Comparison of ENCODE assay signal across 8 cellular contexts in genomic region chrX:74133156-74133796, GRCh38.
DNase-seq lines count a peak whose midpoint lies in the region; ATAC-seq and TF ChIP-seq lines count a peak whose summit lies in the region.

No MANE protein-coding gene starts in this region.

- BruUV-seq in PC-9 (replicated peaks; lab: Mats Ljungman, UMichigan) = no TSS peak

- H3K27me3 ChIP-seq in PC-9 (ENCODE audit: insufficient read depth, low read depth) = no peaks in the 10 kb centered on the region
- peaks cover 0 to 40% (median 3%) of the 10 kb centered on the region in 45 donors for H3K27me3 ChIP-seq in dorsolateral prefrontal cortex

- DNase-seq in DMS53 treated with DMSO at 0.1 percent for 48 hours (lab: John Stamatoyannopoulos, UW; ENCODE audit: unreplicated experiment) (peak; percentile 50), LHCN-M2 (ENCODE audit: low read depth) (peak; percentile 50), PC-9 (peak; percentile 11 to 61), dorsolateral prefrontal cortex (peak in 1 of 10 donors; percentile 29), lung microvascular endothelial cell (ENCODE audit: low read depth in 2 of 2) (peak; percentile 68 to 81)

- no peaks in the 10 kb centered on the region for H3K36me3 ChIP-seq in PC-9 (ENCODE audit: low read depth)

- intact Hi-C loops in PC-9 (cut with micrococcal nuclease; ENCODE audit: unreplicated experiment) (loop anchor here (1.0 to 2.0 kb wide), 3 partner anchors 118 to 278 kb away; no protein-coding TSS in a partner anchor), dorsolateral prefrontal cortex (cut with DNase I) (loop anchor here (2.0 to 5.0 kb wide), 2 partner anchors 159 to 278 kb away; no protein-coding TSS in a partner anchor)

- no peak overlapping the region; the same call in 1 of the 2 replicates for H3K4me2 ChIP-seq in PC-9

- CTCF ChIA-PET in PC-9 (lab: Charles Lee) = interaction anchor here (0.5 to 0.6 kb wide), 2 partner anchors 18 to 143 kb away, joined by 4 read pairs; no protein-coding TSS in a partner anchor

- POLR2A ChIA-PET in PC-9 (lab: Charles Lee; ENCODE audit: unreplicated experiment) = no interaction called here

- TF ChIP-seq CTCF in PC-9 (conservative IDR thresholded peaks at IDR 0.05) = peak; percentile 81
- TF ChIP-seq CTCF in dorsolateral prefrontal cortex (IDR thresholded peaks at IDR 0.05 in 54 of 56, conservative IDR thresholded peaks at IDR 0.05 in 2 of 56; ENCODE audit: low read depth in 1 of 56, partially characterized antibody in 56 of 56) = peak; percentile 46 to 96 (median 84)

- H3K9me2 ChIP-seq in PC-9 (ENCODE audit: insufficient read depth) = no peaks in the 10 kb centered on the region

- no peak overlapping the region for H2AFZ ChIP-seq in PC-9

- H3K27ac ChIP-seq in PC-9 (no peak overlapping the region), dorsolateral prefrontal cortex (peak overlapping the region in 4 of 59 donors; percentile 8 to 38 (median 18))

- H3F3A ChIP-seq in PC-9 (ENCODE audit: insufficient read depth, low read depth) = no peaks in the 10 kb centered on the region

- no peaks in the 10 kb centered on the region for H3K9me3 ChIP-seq in PC-9 (ENCODE audit: insufficient read depth, low read depth)

- H3K4me3 ChIP-seq in PC-9 = no peak overlapping the region
- H3K4me3 ChIP-seq in dorsolateral prefrontal cortex = no peak overlapping the region

- H3K79me2 ChIP-seq in PC-9 (ENCODE audit: low read depth) = no peaks in the 10 kb centered on the region

- no peaks in the 10 kb centered on the region for H4K20me1 ChIP-seq in PC-9 (ENCODE audit: insufficient read depth)

- H3K4me1 ChIP-seq in PC-9 (replicated peaks; ENCODE audit: insufficient read depth) = peaks cover 5% of the 10 kb centered on the region

- ATAC-seq in GM19397 (IDR thresholded peaks at IDR 0.05; ENCODE audit: unreplicated experiment) (peak; percentile 57), GM21515 (IDR thresholded peaks at IDR 0.05; ENCODE audit: unreplicated experiment) (no peak), GM21528 (IDR thresholded peaks at IDR 0.05; ENCODE audit: low FRiP score, unreplicated experiment) (no peak)
